27 cellular contexts compared by ENCODE assay signal in genomic region chr12:68097386-68097785, GRCh38.
"Had no signal": no experiment of that assay in that cellular context is flagged by ENCODE, and none has a peak within 500 bp of the region (broad histone marks: within the 10 kb centered on the region; RNA-seq: fewer than 3 reads in every experiment).

No MANE protein-coding gene starts in this region.

- H3K27ac ChIP-seq: adrenal gland, body of pancreas, esophagus squamous epithelium, ovary, thyroid gland, upper lobe of left lung, vagina had no signal

- H3K27me3 ChIP-seq: adrenal gland, body of pancreas, ovary, thyroid gland, upper lobe of left lung, vagina had no signal

- DNase-seq: activated CD4-positive, alpha-beta memory T cell treated with anti-CD3 and anti-CD28 coated beads for 36 hours; activated CD4-positive, alpha-beta T cell treated with anti-CD3 and anti-CD28 coated beads, Interleukin-2, amount 10 ng/mL, durations not matched to agents 24 days and 14 days; activated CD4-positive, CD25-positive, alpha-beta regulatory T cell treated with anti-CD3 and anti-CD28 coated beads, Interleukin-2, amount 50 U/mL, for 72 hours; activated CD8-positive, alpha-beta memory T cell treated with anti-CD3 and anti-CD28 coated beads, Interleukin-2, amount 50 U/mL, for 4 hours; activated effector memory CD4-positive, alpha-beta T cell treated with anti-CD3 and anti-CD28 coated beads, Interleukin-2, amount 50 U/mL, for 16 hours; activated naive CD4-positive, alpha-beta T cell treated with anti-CD3 and anti-CD28 coated beads for 36 hours; activated naive CD8-positive, alpha-beta T cell treated with anti-CD3 and anti-CD28 coated beads for 36 hours; activated T-cell treated with anti-CD3 and anti-CD28 coated beads, Interleukin-2, amount 50 U/mL, for 1 hour; adrenal gland; aorta; body of pancreas; caudate nucleus; cortex of kidney; effector memory CD8-positive, alpha-beta T cell; esophagus squamous epithelium; left ventricle myocardium superior; ovary; retina; small intestine; stimulated activated CD4-positive, alpha-beta T cell treated with anti-CD3 and anti-CD28 coated beads, Interleukin-4, amount 100 ng/mL, for 24 hours; stimulated activated naive CD8-positive, alpha-beta T cell treated with anti-CD3 and anti-CD28 coated beads, Interleukin-15, amount 100 ng/mL, for 72 hours; T1000; thyroid gland; upper lobe of left lung had no signal

- ATAC-seq: body of pancreas; effector memory CD8-positive, alpha-beta T cell; left ventricle myocardium superior; sciatic nerve; stimulated activated effector memory CD8-positive, alpha-beta T cell treated with anti-CD3 and anti-CD28 coated beads, Interleukin-12 subunit alpha, Interleukin-12 subunit beta, amount 100 ng/mL, for 72 hours; stimulated activated naive CD8-positive, alpha-beta T cell treated with anti-CD3 and anti-CD28 coated beads, Interleukin-15, amount 100 ng/mL, for 72 hours had no signal

- H3K4me1 ChIP-seq: adrenal gland, body of pancreas, esophagus squamous epithelium, thyroid gland, upper lobe of left lung, vagina had no signal

- H3K9me3 ChIP-seq: adrenal gland, body of pancreas, esophagus squamous epithelium, ovary, thyroid gland, upper lobe of left lung, vagina had no signal

- H3K36me3 ChIP-seq: adrenal gland, esophagus squamous epithelium, ovary, thyroid gland, upper lobe of left lung, vagina had no signal

- H3K4me3 ChIP-seq: adrenal gland, body of pancreas, esophagus squamous epithelium, ovary, thyroid gland, upper lobe of left lung, vagina had no signal
